Comparison of ENCODE assay signal across 8 cellular contexts in the genomic region with DNA sequence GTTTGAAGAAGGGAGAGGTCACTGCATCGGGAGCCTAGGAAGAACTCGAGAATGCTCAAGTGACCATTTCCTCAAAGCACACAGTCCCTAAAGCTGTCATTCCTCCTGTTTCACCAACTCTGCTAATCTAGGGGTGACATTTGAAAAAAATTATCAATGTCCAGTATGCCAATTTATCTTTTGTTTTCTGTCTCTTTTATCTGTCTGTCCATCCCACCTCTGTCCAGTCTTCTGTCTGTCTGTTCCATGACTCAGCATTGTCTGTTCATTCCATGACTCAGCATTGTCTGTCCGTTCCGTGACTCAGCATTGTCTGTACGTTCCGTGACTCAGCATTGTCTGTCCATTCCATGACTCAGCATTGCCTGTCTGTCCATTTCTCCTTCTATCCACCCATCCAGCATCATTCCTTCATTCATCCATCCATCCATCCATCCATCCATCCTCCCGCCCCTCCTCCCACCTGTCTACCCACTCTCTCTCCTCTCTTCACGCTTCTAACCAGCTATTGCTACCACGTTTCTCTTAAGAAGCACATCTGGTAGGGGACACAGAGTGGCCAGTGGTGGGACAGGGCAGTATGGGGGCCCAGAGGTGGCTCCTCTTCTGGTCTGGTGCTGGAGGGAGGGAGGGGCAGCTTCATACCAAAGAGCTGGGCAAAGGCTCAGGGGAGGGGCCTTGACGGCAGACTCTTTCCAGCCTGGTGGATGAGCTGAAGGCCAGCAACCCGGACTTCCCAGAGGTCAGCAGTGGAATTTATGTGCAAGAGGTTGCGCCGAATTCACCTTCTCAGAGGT. TPM values are rescaled to one million over a fixed set of nuclear protein-coding genes. Genes with fewer than 3 reads are reported as not detected.
DNase-seq lines count a peak whose midpoint lies in the region; ATAC-seq and TF ChIP-seq lines count a peak whose summit lies in the region.

No MANE protein-coding gene starts in this region.

- H3K27me3 ChIP-seq in hepatocyte: no peaks in the 10 kb centered on the region

- CTCF ChIA-PET in AG04449 (lab: Yijun Ruan, JAX) (interaction anchor here (1.0 to 2.0 kb wide), 5 partner anchors 8 to 99 kb away, joined by 3 to 6 read pairs (median 4); no protein-coding TSS in a partner anchor), OCI-LY7 (lab: Charles Lee; ENCODE audit: unreplicated experiment) (no interaction called here)
- CTCF ChIA-PET in activated CD8-positive, alpha-beta T cell treated with anti-CD3 and anti-CD28 coated beads for 36 hours (lab: Charles Lee): no interaction called here

- H3K27me3 Mint-ChIP-seq in HFFc6 (ENCODE audit: insufficient read depth): peaks cover 4% of the 10 kb centered on the region
- peaks cover 3% of the 10 kb centered on the region for H3K27me3 Mint-ChIP-seq in activated CD8-positive, alpha-beta T cell treated with anti-CD3 and anti-CD28 coated beads for 36 hours
- peaks cover 7% of the 10 kb centered on the region for H3K27me3 Mint-ChIP-seq in nephron progenitor cell (ENCODE audit: low read depth, poor library complexity)

- H3K36me3 ChIP-seq in hepatocyte (replicated peaks; ENCODE audit: insufficient read depth, low read depth) (no peaks in the 10 kb centered on the region), OCI-LY7 (ENCODE audit: insufficient read depth, low read length) (no peaks in the 10 kb centered on the region)

- BruUV-seq in OCI-LY7 (replicated peaks; lab: Mats Ljungman, UMichigan): no TSS peak

- peak overlapping the region; percentile 8 for H3K4me3 Mint-ChIP-seq in HFFc6
- no peak overlapping the region for H3K4me3 Mint-ChIP-seq in activated CD8-positive, alpha-beta T cell treated with anti-CD3 and anti-CD28 coated beads for 36 hours
- no peak overlapping the region for H3K4me3 Mint-ChIP-seq in nephron progenitor cell

- no peaks in the 10 kb centered on the region for H3K79me2 ChIP-seq in hepatocyte
- no peaks in the 10 kb centered on the region for H3K79me2 ChIP-seq in OCI-LY7 (ENCODE audit: insufficient read depth, low read depth, low read length)

- no peaks in the 10 kb centered on the region for H3K4me1 ChIP-seq in hepatocyte (ENCODE audit: insufficient read depth)
- no peaks in the 10 kb centered on the region for H3K4me1 ChIP-seq in OCI-LY7 (ENCODE audit: insufficient read depth, low read length, poor library complexity, severe bottlenecking)

- H3K9me3 ChIP-seq in hepatocyte (ENCODE audit: low read depth) (no peaks in the 10 kb centered on the region), OCI-LY7 (ENCODE audit: low read length) (no peaks in the 10 kb centered on the region)

- H3K9me3 Mint-ChIP-seq in HFFc6 (peaks cover 13% of the 10 kb centered on the region; the same call in 1 of the 2 replicates), nephron progenitor cell (peaks cover 16% of the 10 kb centered on the region)
- H3K9me3 Mint-ChIP-seq in activated CD8-positive, alpha-beta T cell treated with anti-CD3 and anti-CD28 coated beads for 36 hours: peaks cover 1% of the 10 kb centered on the region

- POLR2A ChIA-PET in AG04449 (lab: Yijun Ruan, JAX): no interaction called here
- POLR2A ChIA-PET in activated CD8-positive, alpha-beta T cell treated with anti-CD3 and anti-CD28 coated beads for 36 hours (lab: Charles Lee): no interaction called here
- POLR2A ChIA-PET in OCI-LY7 (lab: Charles Lee): interaction anchor here (0.7 kb wide), 1 partner anchor 51 kb away, joined by 6 read pairs; no protein-coding TSS in a partner anchor

- ATAC-seq in activated CD8-positive, alpha-beta T cell treated with anti-CD3 and anti-CD28 coated beads for 36 hours: no peak
- no peak for ATAC-seq in GM21515 (IDR thresholded peaks at IDR 0.05; ENCODE audit: unreplicated experiment)
- no peak for ATAC-seq in GM21717 (IDR thresholded peaks at IDR 0.05; ENCODE audit: unreplicated experiment)

- TF ChIP-seq CTCF in AG04449 (IDR thresholded peaks at IDR 0.05; ENCODE audit: insufficient read depth, low read length, missing control alignments) (no peak), HFFc6 (IDR thresholded peaks at IDR 0.05) (no peak), hepatocyte (IDR thresholded peaks at IDR 0.05; ENCODE audit: poor library complexity) (no peak), OCI-LY7 (conservative IDR thresholded peaks at IDR 0.05; ENCODE audit: low read length) (no peak), nephron progenitor cell (IDR thresholded peaks at IDR 0.05) (no peak)
- TF ChIP-seq CTCF in activated CD8-positive, alpha-beta T cell treated with anti-CD3 and anti-CD28 coated beads for 36 hours (IDR thresholded peaks at IDR 0.05): no peak

- H3K36me3 Mint-ChIP-seq in HFFc6 (ENCODE audit: low read depth) (peaks cover 18% of the 10 kb centered on the region), nephron progenitor cell (ENCODE audit: low read depth) (no peaks in the 10 kb centered on the region)
- H3K36me3 Mint-ChIP-seq in activated CD8-positive, alpha-beta T cell treated with anti-CD3 and anti-CD28 coated beads for 36 hours (ENCODE audit: low read depth): no peaks in the 10 kb centered on the region

- H3K4me2 ChIP-seq in hepatocyte (no peak overlapping the region), OCI-LY7 (ENCODE audit: low read length) (no peak overlapping the region)

- peaks cover 16% of the 10 kb centered on the region for H3K4me1 Mint-ChIP-seq in HFFc6 (ENCODE audit: low read depth)
- no peaks in the 10 kb centered on the region for H3K4me1 Mint-ChIP-seq in activated CD8-positive, alpha-beta T cell treated with anti-CD3 and anti-CD28 coated beads for 36 hours (ENCODE audit: low read depth)
- H3K4me1 Mint-ChIP-seq in nephron progenitor cell: peaks cover 18% of the 10 kb centered on the region

- H4K20me1 ChIP-seq in hepatocyte (ENCODE audit: insufficient read depth, poor library complexity, severe bottlenecking) (no peaks in the 10 kb centered on the region), OCI-LY7 (ENCODE audit: insufficient read depth, low read length) (no peaks in the 10 kb centered on the region)

- peak; percentile 54 for DNase-seq in AG04449 (ENCODE audit: low read depth, low spot score)
- peak; percentile 95 for DNase-seq in HFFc6
- DNase-seq in activated CD8-positive, alpha-beta T cell treated with anti-CD3 and anti-CD28 coated beads for 36 hours: no peak
- peak; percentile 59 for DNase-seq in hepatocyte (ENCODE audit: low spot score)
- DNase-seq in OCI-LY7 (ENCODE audit: low spot score): no peak
- DNase-seq in nephron progenitor cell: no peak

- H3K4me3 ChIP-seq in AG04449 (ENCODE audit: low read depth, low read length): no peak overlapping the region
- H3K4me3 ChIP-seq in hepatocyte: no peak overlapping the region
- H3K4me3 ChIP-seq in OCI-LY7 (ENCODE audit: low read depth, low read length, poor library complexity, severe bottlenecking): no peak overlapping the region

- intact Hi-C loops in activated CD8-positive, alpha-beta T cell treated with anti-CD3 and anti-CD28 coated beads for 36 hours (cut with micrococcal nuclease): no loop called here
- intact Hi-C loops in OCI-LY7 (cut with micrococcal nuclease; ENCODE audit: unreplicated experiment): no loop called here

- H3K27ac Mint-ChIP-seq in HFFc6 (peak overlapping the region; percentile 82), nephron progenitor cell (no peak overlapping the region)
- peak overlapping the region; percentile 12 for H3K27ac Mint-ChIP-seq in activated CD8-positive, alpha-beta T cell treated with anti-CD3 and anti-CD28 coated beads for 36 hours

- H2AFZ ChIP-seq in hepatocyte (no peak overlapping the region), OCI-LY7 (ENCODE audit: low read length) (no peak overlapping the region)

- no peaks in the 10 kb centered on the region for H3K9me2 ChIP-seq in hepatocyte (replicated peaks; ENCODE audit: insufficient read depth)
- no peaks in the 10 kb centered on the region for H3K9me2 ChIP-seq in OCI-LY7 (ENCODE audit: insufficient read depth, low read length)

- WGBS in hepatocyte (ENCODE audit: low lambda C conversion rate, missing lambda C conversion rate): 85% methylated on average over 13 of the region's 13 CpGs

- H3K27ac ChIP-seq in hepatocyte (no peak overlapping the region), OCI-LY7 (ENCODE audit: low read depth, low read length, poor library complexity, severe bottlenecking) (no peak overlapping the region)

RNA-seq across cellular contexts. Expression of gene HTRA3, which starts 34.1 kb away (rescaled TPM):
- 1 to 10 TPM; 4.2 to 7.0 (median 4.8) TPM for total RNA-seq in HFFc6 (2021; fragmentation: NEBNext Ultra II Directional; extraction: Animal tissue kit (Norgen Biotek cat#: 25700))
- total RNA-seq in activated CD8-positive, alpha-beta T cell treated with anti-CD3 and anti-CD28 coated beads for 36 hours: under 1 TPM in 1 of 2 experiments, not detected in 1; 0.11 TPM
- total RNA-seq in hepatocyte (17.7 and 19.4 TPM in 2 replicates), OCI-LY7 (2022) (not detected in 2 replicates)
- polyA plus RNA-seq in hepatocyte: 34.9 and 39.4 TPM in 2 replicates
- total RNA-seq in OCI-LY7 (2014; rRNA removed; shearing (Covaris generic)): not detected in 2 replicates

Comparison
In these comparisons a context has a peak if more than half of its experiments do, and no peak if none do; other contexts are left out.
1. DNase-seq: peak in AG04449 (single experiment), HFFc6 (single experiment) and hepatocyte (single experiment); none in activated CD8-positive, alpha-beta T cell treated with anti-CD3 and anti-CD28 coated beads for 36 hours (single experiment), OCI-LY7 (single experiment) and nephron progenitor cell (single experiment).
2. RNA of gene HTRA3, which starts 34.1 kb away (total RNA-seq): 17.7 to 19.4 TPM in hepatocyte and 4.2 to 7.0 TPM in HFFc6; 0.11 TPM in activated CD8-positive, alpha-beta T cell treated with anti-CD3 and anti-CD28 coated beads for 36 hours and not detected in OCI-LY7; every median in the first group is over 4 times any median in the second.